ENCODE assay signal across 7 cellular contexts in genomic region chr14:67949771-67950170, GRCh38.
"Had no signal": no experiment of that assay in that cellular context is flagged by ENCODE, and none has a peak within 500 bp of the region (broad histone marks: within the 10 kb centered on the region; RNA-seq: fewer than 3 reads in every experiment).

No MANE protein-coding gene starts in this region.

- H3K4me1 Mint-ChIP-seq: GM23338, H9 had no signal

- H3K4me3 ChIP-seq: GM23338, K562 had no signal

- H3K4me3 Mint-ChIP-seq: GM23338, H9 had no signal

- FAIRE-seq: H1, H54, K562 had no signal

- DNase-seq: H9, HCEC 1CT, IMR-90 had no signal

- H3K27ac Mint-ChIP-seq: GM23338, H9 had no signal

- ATAC-seq: GM23338, K562 had no signal
